Comparison of ENCODE assay signal across 8 cellular contexts in genomic region chr3:18422972-18423371, GRCh38. TPM values are rescaled to one million over a fixed set of nuclear protein-coding genes. Genes with fewer than 3 reads are reported as not detected.
DNase-seq lines count a peak whose midpoint lies in the region; ATAC-seq and TF ChIP-seq lines count a peak whose summit lies in the region.

No MANE protein-coding gene starts in this region.

- H3K9me3 ChIP-seq in lower lobe of right lung (no peaks in the 10 kb centered on the region), thymus (ENCODE audit: control insufficient read depth) (no peaks in the 10 kb centered on the region)

- peaks cover 59% of the 10 kb centered on the region for H3K4me1 Mint-ChIP-seq in activated CD4-positive, alpha-beta T cell treated with anti-CD3 and anti-CD28 coated beads, Interleukin-2, amount 10 ng/mL, durations not matched to agents 7 days and 5 days
- H3K4me1 Mint-ChIP-seq in activated naive CD8-positive, alpha-beta T cell treated with anti-CD3 and anti-CD28 coated beads for 36 hours: peaks cover 68% of the 10 kb centered on the region

- POLR2A ChIA-PET in activated CD4-positive, alpha-beta T cell treated with anti-CD3 and anti-CD28 coated beads, Interleukin-2, amount 10 ng/mL, durations not matched to agents 7 days and 5 days (lab: Charles Lee): interaction anchor here (0.6 to 1.2 kb wide), 2 partner anchors 10 to 23 kb away, joined by 3 to 5 read pairs; no protein-coding TSS in a partner anchor

- peak overlapping the region; percentile 88 for H3K4me3 Mint-ChIP-seq in activated CD4-positive, alpha-beta T cell treated with anti-CD3 and anti-CD28 coated beads, Interleukin-2, amount 10 ng/mL, durations not matched to agents 7 days and 5 days
- H3K4me3 Mint-ChIP-seq in activated naive CD8-positive, alpha-beta T cell treated with anti-CD3 and anti-CD28 coated beads for 36 hours: peak overlapping the region; percentile 77

- H3K27ac ChIP-seq in lower lobe of right lung: no peak overlapping the region
- peak overlapping the region; percentile 99 for H3K27ac ChIP-seq in thymus (ENCODE audit: low read depth)

- H3K27me3 ChIP-seq in lower lobe of right lung (ENCODE audit: low read depth) (no peaks in the 10 kb centered on the region), thymus (ENCODE audit: control insufficient read depth, insufficient read depth) (no peaks in the 10 kb centered on the region)

- TF ChIP-seq CTCF in lower lobe of right lung (IDR thresholded peaks at IDR 0.05): no peak

- WGBS in thymus: 15% methylated on average over 5 of the region's 5 CpGs

- H3K27ac Mint-ChIP-seq in activated CD4-positive, alpha-beta T cell treated with anti-CD3 and anti-CD28 coated beads, Interleukin-2, amount 10 ng/mL, durations not matched to agents 7 days and 5 days: peak overlapping the region; percentile 93
- H3K27ac Mint-ChIP-seq in activated naive CD8-positive, alpha-beta T cell treated with anti-CD3 and anti-CD28 coated beads for 36 hours: peak overlapping the region; percentile 85

- no peaks in the 10 kb centered on the region for H3K9me3 Mint-ChIP-seq in activated CD4-positive, alpha-beta T cell treated with anti-CD3 and anti-CD28 coated beads, Interleukin-2, amount 10 ng/mL, durations not matched to agents 7 days and 5 days
- no peaks in the 10 kb centered on the region for H3K9me3 Mint-ChIP-seq in activated naive CD8-positive, alpha-beta T cell treated with anti-CD3 and anti-CD28 coated beads for 36 hours

- intact Hi-C loops in lower lobe of right lung (cut with DNase I): no loop called here

- H3K4me1 ChIP-seq in lower lobe of right lung: peaks cover 24% of the 10 kb centered on the region
- H3K4me1 ChIP-seq in thymus (ENCODE audit: control insufficient read depth, insufficient read depth, low read length): peaks cover 12% of the 10 kb centered on the region

- H3K36me3 Mint-ChIP-seq in activated CD4-positive, alpha-beta T cell treated with anti-CD3 and anti-CD28 coated beads, Interleukin-2, amount 10 ng/mL, durations not matched to agents 7 days and 5 days (ENCODE audit: low read depth): peaks cover 71% of the 10 kb centered on the region
- H3K36me3 Mint-ChIP-seq in activated naive CD8-positive, alpha-beta T cell treated with anti-CD3 and anti-CD28 coated beads for 36 hours: peaks cover 41% of the 10 kb centered on the region

- ATAC-seq in lower lobe of right lung: no peak
- no peak for ATAC-seq in GM19023 (IDR thresholded peaks at IDR 0.05; ENCODE audit: unreplicated experiment)

- H3K27me3 Mint-ChIP-seq in activated CD4-positive, alpha-beta T cell treated with anti-CD3 and anti-CD28 coated beads, Interleukin-2, amount 10 ng/mL, durations not matched to agents 7 days and 5 days: no peaks in the 10 kb centered on the region
- H3K27me3 Mint-ChIP-seq in activated naive CD8-positive, alpha-beta T cell treated with anti-CD3 and anti-CD28 coated beads for 36 hours: no peaks in the 10 kb centered on the region

- H3K4me3 ChIP-seq in lower lobe of right lung (peak overlapping the region; percentile 80), thymus (ENCODE audit: low read length) (peak overlapping the region; percentile 98)

- CTCF ChIA-PET in activated CD4-positive, alpha-beta T cell treated with anti-CD3 and anti-CD28 coated beads, Interleukin-2, amount 10 ng/mL, durations not matched to agents 7 days and 5 days (lab: Charles Lee): interaction anchor here (1.3 to 3.2 kb wide), 3 partner anchors 9 to 21 kb away, joined by 4 to 11 read pairs (median 6); no protein-coding TSS in a partner anchor

- peaks cover 4% of the 10 kb centered on the region for H3K36me3 ChIP-seq in lower lobe of right lung
- peaks cover 29% of the 10 kb centered on the region for H3K36me3 ChIP-seq in thymus (ENCODE audit: control insufficient read depth, insufficient read depth)

- DNase-seq in activated CD4-positive, alpha-beta T cell treated with anti-CD3 and anti-CD28 coated beads, Interleukin-2, amount 10 ng/mL, durations not matched to agents 7 days and 5 days: no peak
- no peak for DNase-seq in activated CD4-positive, alpha-beta T cell treated with anti-CD3 and anti-CD28 coated beads, Interleukin-2, amount 50 U/mL, for 1 hour
- DNase-seq in activated naive CD8-positive, alpha-beta T cell treated with anti-CD3 and anti-CD28 coated beads for 36 hours: no peak
- DNase-seq in lower lobe of right lung (no peak), GM03348 (ENCODE audit: low spot score) (no peak)
- no peak for DNase-seq in effector CD4-positive, alpha-beta T cell

RNA-seq across cellular contexts. Expression of gene SATB1, which starts 2.2 kb away (rescaled TPM):
- total RNA-seq in activated CD4-positive, alpha-beta T cell treated with anti-CD3 and anti-CD28 coated beads, Interleukin-2, amount 10 ng/mL, durations not matched to agents 7 days and 5 days: 100 to 1,000 TPM; 323 to 357 TPM
- total RNA-seq in activated naive CD8-positive, alpha-beta T cell treated with anti-CD3 and anti-CD28 coated beads for 36 hours: 10 to 100 TPM; 92.0 to 94.8 TPM
- total RNA-seq in lower lobe of right lung: 30.2 TPM
- 172 TPM for polyA plus RNA-seq in thymus
